1 cellular context compared by ENCODE assay signal in genomic region chr5:126610616-126611015, GRCh38.
TF ChIP-seq lines count a peak whose summit lies in the region.

No MANE protein-coding gene starts in this region.

TF ChIP-seq in GM12878, 131 proteins besides CTCF, POLR2A, EP300 and RAD21:
- no peak for TF ChIP-seq ZNF384 (IDR thresholded peaks at IDR 0.05; ENCODE audit: borderline replicate concordance, low read depth, low read length)
- no peak for TF ChIP-seq DPF2 (IDR thresholded peaks at IDR 0.05)
